Comparison of ENCODE assay signal across 9 cellular contexts in genomic region chr3:69761896-69762789, GRCh38. TPM values are rescaled to one million over a fixed set of nuclear protein-coding genes. Genes with fewer than 3 reads are reported as not detected.
DNase-seq lines count a peak whose midpoint lies in the region; ATAC-seq, FAIRE-seq and TF ChIP-seq lines count a peak whose summit lies in the region.
"Had no signal": no experiment of that assay in that cellular context is flagged by ENCODE, and none has a peak within 500 bp of the region (broad histone marks: within the 10 kb centered on the region; RNA-seq: fewer than 3 reads in every experiment).

No MANE protein-coding gene starts in this region.

- H3K4me2 ChIP-seq in GM12878 (ENCODE audit: control insufficient read depth, insufficient read depth) (no peak overlapping the region), parathyroid adenoma (ENCODE audit: low read length) (peak overlapping the region; percentile 57)

- H3K27ac ChIP-seq in GM12878 (ENCODE audit: control insufficient read depth, insufficient read depth) (no peak overlapping the region), parathyroid adenoma (no peak overlapping the region), kidney (ENCODE audit: low read depth in 2 of 2, low read length in 2 of 2) (peak overlapping the region in 1 of 2 donors; percentile 23)

- H3K4me3 Mint-ChIP-seq in activated CD4-positive, alpha-beta memory T cell treated with anti-CD3 and anti-CD28 coated beads, Interleukin-2, amount 10 ng/mL, durations not matched to agents 7 days and 5 days = no peak overlapping the region
- no peak overlapping the region for H3K4me3 Mint-ChIP-seq in activated naive CD8-positive, alpha-beta T cell treated with anti-CD3 and anti-CD28 coated beads for 36 hours
- H3K4me3 Mint-ChIP-seq: neural crest cell had no signal

- H4K20me1 ChIP-seq in GM12878 (ENCODE audit: control insufficient read depth, insufficient read depth) = no peaks in the 10 kb centered on the region

- H3K4me1 Mint-ChIP-seq in activated CD4-positive, alpha-beta memory T cell treated with anti-CD3 and anti-CD28 coated beads, Interleukin-2, amount 10 ng/mL, durations not matched to agents 7 days and 5 days = peaks cover 2% of the 10 kb centered on the region
- no peaks in the 10 kb centered on the region for H3K4me1 Mint-ChIP-seq in activated naive CD8-positive, alpha-beta T cell treated with anti-CD3 and anti-CD28 coated beads for 36 hours
- H3K4me1 Mint-ChIP-seq: neural crest cell had no signal

- H2AFZ ChIP-seq in GM12878 (ENCODE audit: control insufficient read depth, low read depth, low read length) = no peak overlapping the region
- H2AFZ ChIP-seq in parathyroid adenoma = no peak overlapping the region

- no peak for TF ChIP-seq CTCF in GM12878 (IDR thresholded peaks at IDR 0.05 in 2 of 3, conservative IDR thresholded peaks at IDR 0.05 in 1 of 3; ENCODE audit: control insufficient read depth in 2 of 3, extremely low read depth in 1 of 3, insufficient read depth in 1 of 3, low read depth in 3 of 3, low read length in 3 of 3)
- TF ChIP-seq CTCF in parathyroid adenoma (IDR thresholded peaks at IDR 0.05) = no peak
- no peak for TF ChIP-seq CTCF in kidney (IDR thresholded peaks at IDR 0.05; ENCODE audit: borderline replicate concordance, extremely low read depth, insufficient read depth)

- POLR2A ChIA-PET in GM12878 (lab: Charles Lee) = no interaction called here
- POLR2A ChIA-PET in activated CD4-positive, alpha-beta memory T cell treated with anti-CD3 and anti-CD28 coated beads, Interleukin-2, amount 10 ng/mL, durations not matched to agents 7 days and 5 days (lab: Charles Lee) = no interaction called here

- no peak for TF ChIP-seq EP300 in GM12878 (IDR thresholded peaks at IDR 0.05; ENCODE audit: borderline replicate concordance in 1 of 2, control insufficient read depth in 1 of 2, low read depth in 2 of 2, low read length in 2 of 2)

- H3K27me3 Mint-ChIP-seq in activated CD4-positive, alpha-beta memory T cell treated with anti-CD3 and anti-CD28 coated beads, Interleukin-2, amount 10 ng/mL, durations not matched to agents 7 days and 5 days = peaks cover 2% of the 10 kb centered on the region
- H3K27me3 Mint-ChIP-seq in activated naive CD8-positive, alpha-beta T cell treated with anti-CD3 and anti-CD28 coated beads for 36 hours = peaks cover 3% of the 10 kb centered on the region

- 3% methylated on average over 2 of the region's 2 CpGs for WGBS in GM12878 (ENCODE audit: insufficient coverage, insufficient replicate concordance, low lambda C conversion rate, missing lambda C conversion rate)

- H3K36me3 ChIP-seq in GM12878 (ENCODE audit: control insufficient read depth in 2 of 2, insufficient read depth in 2 of 2, low read length in 1 of 2) (no peaks in the 10 kb centered on the region), parathyroid adenoma (ENCODE audit: control insufficient read depth, insufficient read depth, low read length) (no peaks in the 10 kb centered on the region), kidney (ENCODE audit: control insufficient read depth in 1 of 2, insufficient read depth in 2 of 2, low read length in 2 of 2) (no peaks in the 10 kb centered on the region)

- SMC1A ChIA-PET in GM12878 (lab: Charles Lee; ENCODE audit: uncharacterized antibody, unreplicated experiment) = no interaction called here

- no peak overlapping the region for H3K9ac ChIP-seq in GM12878 (ENCODE audit: control insufficient read depth, insufficient read depth, low read length)
- no peak overlapping the region for H3K9ac ChIP-seq in parathyroid adenoma
- no peak overlapping the region for H3K9ac ChIP-seq in kidney (ENCODE audit: low read length in 2 of 2)

- no peaks in the 10 kb centered on the region for H3K9me3 ChIP-seq in GM12878 (replicated peaks; ENCODE audit: control insufficient read depth, insufficient read depth, low read length)
- no peaks in the 10 kb centered on the region for H3K9me3 ChIP-seq in parathyroid adenoma (ENCODE audit: control insufficient read depth, low read length)
- no peaks in the 10 kb centered on the region for H3K9me3 ChIP-seq in kidney (ENCODE audit: control insufficient read depth in 1 of 2, low read length in 2 of 2)

- intact Hi-C loops in GM12878 (cut with micrococcal nuclease; ENCODE audit: unreplicated experiment) (no loop called here), kidney (cut with DNase I) (no loop called here)

- H3K27me3 ChIP-seq in GM12878 (replicated peaks in 1 of 2; ENCODE audit: control insufficient read depth in 2 of 2, insufficient read depth in 2 of 2, low read length in 1 of 2) = 0 out of 4 replicates have a peak, but pooled peaks cover 0 to 3% of the 10 kb centered on the region in 2 experiments
- H3K27me3 ChIP-seq in parathyroid adenoma (ENCODE audit: control insufficient read depth, insufficient read depth, low read length) = no peaks in the 10 kb centered on the region

- H3K9me3 Mint-ChIP-seq in activated CD4-positive, alpha-beta memory T cell treated with anti-CD3 and anti-CD28 coated beads, Interleukin-2, amount 10 ng/mL, durations not matched to agents 7 days and 5 days = no peaks in the 10 kb centered on the region
- no peaks in the 10 kb centered on the region for H3K9me3 Mint-ChIP-seq in activated naive CD8-positive, alpha-beta T cell treated with anti-CD3 and anti-CD28 coated beads for 36 hours
- H3K9me3 Mint-ChIP-seq: neural crest cell had no signal

- H3K79me2 ChIP-seq in GM12878 (ENCODE audit: control insufficient read depth, insufficient read depth, low read length) (no peaks in the 10 kb centered on the region), parathyroid adenoma (peaks cover 6% of the 10 kb centered on the region)

- RAD21 ChIA-PET in GM12878 (lab: Charles Lee; ENCODE audit: unreplicated experiment) = no interaction called here

- DNase-seq in GM12878 (ENCODE audit: low read depth, low spot score) = no peak
- no peak for DNase-seq in kidney
- DNase-seq in activated CD4-positive, alpha-beta memory T cell treated with anti-CD3 and anti-CD28 coated beads, Interleukin-2, amount 10 ng/mL, durations not matched to agents 7 days and 5 days = no peak
- no peak for DNase-seq in activated naive CD8-positive, alpha-beta T cell treated with anti-CD3 and anti-CD28 coated beads for 36 hours

- no peak for FAIRE-seq in GM12878 (lab: Jason Lieb, UNC)
- FAIRE-seq in kidney (lab: Jason Lieb, UNC) = no peak

- TF ChIP-seq POLR2A in GM12878 (IDR thresholded peaks at IDR 0.05; ENCODE audit: low read depth, low read length) = no peak

- no peaks in the 10 kb centered on the region for H3K36me3 Mint-ChIP-seq in activated CD4-positive, alpha-beta memory T cell treated with anti-CD3 and anti-CD28 coated beads, Interleukin-2, amount 10 ng/mL, durations not matched to agents 7 days and 5 days (ENCODE audit: low read depth)
- no peaks in the 10 kb centered on the region for H3K36me3 Mint-ChIP-seq in activated naive CD8-positive, alpha-beta T cell treated with anti-CD3 and anti-CD28 coated beads for 36 hours

- ATAC-seq in GM18499 (IDR thresholded peaks at IDR 0.05; ENCODE audit: insufficient read depth, unreplicated experiment) (peak; percentile 73), HG03039 (IDR thresholded peaks at IDR 0.05; ENCODE audit: unreplicated experiment) (peak; percentile 54), GM12878 (peak; percentile 78), GM19328 (IDR thresholded peaks at IDR 0.05; ENCODE audit: unreplicated experiment) (no peak)

- no peak overlapping the region for H3K27ac Mint-ChIP-seq in activated CD4-positive, alpha-beta memory T cell treated with anti-CD3 and anti-CD28 coated beads, Interleukin-2, amount 10 ng/mL, durations not matched to agents 7 days and 5 days
- H3K27ac Mint-ChIP-seq in activated naive CD8-positive, alpha-beta T cell treated with anti-CD3 and anti-CD28 coated beads for 36 hours = no peak overlapping the region

- in situ Hi-C loops in GM12878 (cut with MboI) = no loop called here

- BruUV-seq in GM12878 (replicated peaks; lab: Mats Ljungman, UMichigan) = no TSS peak

- TF ChIP-seq RAD21 in GM12878 (IDR thresholded peaks at IDR 0.05; ENCODE audit: insufficient read depth, low read depth, low read length) = no peak

- H3K4me3 ChIP-seq in GM12878 = no peak overlapping the region
- H3K4me3 ChIP-seq in parathyroid adenoma (ENCODE audit: low read depth, low read length) = no peak overlapping the region
- H3K4me3 ChIP-seq in kidney (ENCODE audit: low read length in 2 of 2) = no peak overlapping the region

- CTCF ChIA-PET in GM12878 (lab: Yijun Ruan, JAX) = no interaction called here
- CTCF ChIA-PET in activated CD4-positive, alpha-beta memory T cell treated with anti-CD3 and anti-CD28 coated beads, Interleukin-2, amount 10 ng/mL, durations not matched to agents 7 days and 5 days (lab: Charles Lee) = interaction anchor here (0.6 kb wide), 1 partner anchor 335 kb away, joined by 4 read pairs; no protein-coding TSS in a partner anchor

- H3K4me1 ChIP-seq in GM12878 (ENCODE audit: control insufficient read depth, insufficient read depth, low read length) (no peaks in the 10 kb centered on the region), parathyroid adenoma (peaks cover 20% of the 10 kb centered on the region), kidney (ENCODE audit: control insufficient read depth in 1 of 2, insufficient read depth in 1 of 2, low read depth in 1 of 2, low read length in 2 of 2) (peaks cover 21 to 28% of the 10 kb centered on the region in 2 donors)

RNA-seq across cellular contexts. Expression of gene MITF, which starts 22.9 kb away (rescaled TPM):
- not detected in 2 replicates for total RNA-seq in GM12878 (2013; cell fraction: nucleolus; rRNA removed)
- total RNA-seq in GM12878 (2014; rRNA removed) (under 0.01 TPM in 2 replicates), GM12878 (2014; rRNA removed; fragmentation: Illumina TruSeq; extraction: Trizol) (not detected in 2 replicates), GM12878 (2021) (not detected in 2 replicates), kidney (52.6 TPM)
- polyA plus RNA-seq in GM12878 (2011; ENCODE audit: low read depth) = not detected
- polyA plus RNA-seq in GM12878 (2011; rRNA removed) (0.90 and 1.1 TPM in 2 replicates), GM12878 (2014; fragmentation: Illumina TruSeq; extraction: Trizol) (0.06 TPM in 1 of 2 replicates, not detected in the other), GM12878 (2014; fragmentation: Nextera tagmentation; extraction: Ambion mirVana) (under 1 TPM in 1 of 2 experiments, not detected in 1; 0.02 TPM), GM12878 (2014; rRNA removed) (0.04 TPM in 1 of 2 replicates, not detected in the other), GM12878 (2016; fragmentation: Nextera tagmentation; extraction: Ambion mirVana) (under 1 TPM; 0.06 to 0.07 TPM), kidney (ENCODE audit: insufficient read depth, low read depth, low replicate concordance) (14.1 TPM)
- polyA plus RNA-seq in GM12878 (2011; cell fraction: cytosol; rRNA removed) = 1.0 and 1.1 TPM in 2 replicates
- 0.52 and 0.64 TPM in 2 replicates for polyA plus RNA-seq in GM12878 (2011; cell fraction: nucleus; rRNA removed)
- not detected in 2 replicates for polyA plus RNA-seq in GM12878 (2012)
- polyA minus RNA-seq in GM12878 (2011; rRNA and poly(A)+ RNA removed) = 1.5 and 1.6 TPM in 2 replicates
- polyA minus RNA-seq in GM12878 (2011; cell fraction: cytosol; rRNA and poly(A)+ RNA removed) = 0.52 and 1.9 TPM in 2 replicates
- 2.5 and 3.3 TPM in 2 replicates for polyA minus RNA-seq in GM12878 (2011; cell fraction: nucleus; rRNA and poly(A)+ RNA removed)
- not detected for total RNA-seq in activated CD4-positive, alpha-beta memory T cell treated with anti-CD3 and anti-CD28 coated beads, Interleukin-2, amount 10 ng/mL, durations not matched to agents 7 days and 5 days
- under 1 TPM; 0.06 to 0.25 TPM for total RNA-seq in activated naive CD8-positive, alpha-beta T cell treated with anti-CD3 and anti-CD28 coated beads for 36 hours

Comparison
In these comparisons a context has a peak if more than half of its experiments do, and no peak if none do; other contexts are left out.
1. RNA of gene MITF, which starts 22.9 kb away (total RNA-seq): 52.6 TPM in kidney (single experiment); 0.06 to 0.25 TPM in activated naive CD8-positive, alpha-beta T cell treated with anti-CD3 and anti-CD28 coated beads for 36 hours, under 0.01 TPM in GM12878 and not detected in activated CD4-positive, alpha-beta memory T cell treated with anti-CD3 and anti-CD28 coated beads, Interleukin-2, amount 10 ng/mL, durations not matched to agents 7 days and 5 days; every median in the first group is over 10 times any median in the second.